10 cellular contexts compared by ENCODE assay signal in the genomic region with DNA sequence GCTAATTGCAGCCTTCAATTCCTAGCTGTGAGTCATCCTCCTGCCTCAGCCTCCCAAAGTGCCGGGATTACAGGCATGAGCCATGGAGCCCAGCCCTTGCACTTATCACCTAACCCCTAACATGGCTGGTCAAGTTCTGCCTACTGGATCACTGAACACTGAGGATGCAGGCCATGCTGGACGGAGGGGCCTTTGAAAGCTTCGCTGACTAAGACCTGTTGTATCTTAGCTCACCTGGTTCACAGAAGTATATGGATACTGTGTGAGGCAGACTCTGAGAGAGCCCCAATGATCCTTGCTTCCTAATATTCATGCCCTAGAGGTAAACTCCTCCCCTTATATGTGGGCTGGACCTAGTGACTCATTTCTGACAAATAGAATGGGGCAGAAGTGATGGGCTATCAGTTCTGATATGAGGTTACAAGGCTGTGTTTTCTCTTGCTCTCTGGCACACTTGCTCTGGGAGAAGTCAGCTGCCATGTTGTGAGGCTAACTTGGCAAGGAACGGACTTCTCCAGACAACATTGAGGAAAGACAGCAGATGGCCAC. TPM values are rescaled to one million over a fixed set of nuclear protein-coding genes. Genes with fewer than 3 reads are reported as not detected.
DNase-seq lines count a peak whose midpoint lies in the region; FAIRE-seq and TF ChIP-seq lines count a peak whose summit lies in the region.
"Had no signal": no experiment of that assay in that cellular context is flagged by ENCODE, and none has a peak within 500 bp of the region (broad histone marks: within the 10 kb centered on the region; RNA-seq: fewer than 3 reads in every experiment).

No MANE protein-coding gene starts in this region.

- H3K9ac ChIP-seq in mucosa of rectum (ENCODE audit: low read depth in 1 of 2, low read length in 2 of 2): peak overlapping the region in 1 of 2 donors; percentile 32
- no peak overlapping the region for H3K9ac ChIP-seq in Karpas-422 (ENCODE audit: low read length)
- H3K9ac ChIP-seq: KMS-11 had no signal

- no peak for FAIRE-seq in urothelium cell line (lab: Jason Lieb, UNC)

- intact Hi-C loops in adrenal gland (cut with DNase I): loop anchor here in 1 of 2 donors (10.0 kb wide), 1 partner anchor 129 kb away; the partner anchor contains the start of gene GOSR1

- H3K79me2 ChIP-seq in Karpas-422 (ENCODE audit: low read length): no peaks in the 10 kb centered on the region

- no peaks in the 10 kb centered on the region for H3K9me3 ChIP-seq in mucosa of rectum (ENCODE audit: control insufficient read depth in 2 of 2, low read length in 2 of 2)
- H3K9me3 ChIP-seq in Karpas-422 (ENCODE audit: low read length): no peaks in the 10 kb centered on the region
- no peaks in the 10 kb centered on the region for H3K9me3 ChIP-seq in adrenal gland (replicated peaks in 1 of 3)

- TF ChIP-seq CTCF in adrenal gland (IDR thresholded peaks at IDR 0.05): no peak

- H3K27me3 ChIP-seq in mucosa of rectum (ENCODE audit: control insufficient read depth in 2 of 2, insufficient read depth in 2 of 2, low read length in 2 of 2): no peaks in the 10 kb centered on the region
- H3K27me3 ChIP-seq in Karpas-422 (ENCODE audit: low read length): no peaks in the 10 kb centered on the region
- no peaks in the 10 kb centered on the region for H3K27me3 ChIP-seq in adrenal gland

- H3K27ac ChIP-seq in mucosa of rectum (ENCODE audit: low read depth in 2 of 2, low read length in 2 of 2) (peak overlapping the region; percentile 91 to 95), Karpas-422 (ENCODE audit: low read length) (no peak overlapping the region), adrenal gland (peak overlapping the region in 2 of 5 donors; percentile 49 to 65)
- H3K27ac ChIP-seq: KMS-11 had no signal

- H3K4me3 ChIP-seq in mucosa of rectum (ENCODE audit: low read length in 2 of 2) (no peak overlapping the region), Karpas-422 (ENCODE audit: low read length) (no peak overlapping the region), adrenal gland (no peak overlapping the region)

- H3K36me3 ChIP-seq in mucosa of rectum (ENCODE audit: control insufficient read depth in 2 of 2, insufficient read depth in 2 of 2, low read length in 2 of 2) (no peaks in the 10 kb centered on the region), Karpas-422 (ENCODE audit: insufficient read depth, low read length) (no peaks in the 10 kb centered on the region), adrenal gland (replicated peaks in 1 of 2) (no peaks in the 10 kb centered on the region)

- peak; percentile 28 for DNase-seq in stimulated activated CD4-positive, alpha-beta T cell treated with anti-CD3 and anti-CD28 coated beads, Interleukin-2, amount 100 ng/mL, for 4 hours (ENCODE audit: low read depth)
- no peak for DNase-seq in stimulated activated CD4-positive, alpha-beta T cell treated with anti-CD3 and anti-CD28 coated beads, Interleukin-2, amount 100 ng/mL, for 48 hours
- peak; percentile 58 to 59 for DNase-seq in activated T-cell treated with anti-CD3 and anti-CD28 coated beads, Interleukin-2, amount 50 U/mL, for 48 hours
- DNase-seq in mucosa of gallbladder (ENCODE audit: low spot score) (no peak), urothelium cell line (ENCODE audit: low spot score) (no peak), Karpas-422 (no peak), adrenal gland (no peak)

- H4K20me1 ChIP-seq in Karpas-422 (ENCODE audit: insufficient read depth, low read depth, low read length): no peaks in the 10 kb centered on the region

- peaks cover 21 to 25% of the 10 kb centered on the region in 2 donors for H3K4me1 ChIP-seq in mucosa of rectum (ENCODE audit: control insufficient read depth in 2 of 2, insufficient read depth in 2 of 2, low read length in 2 of 2)
- peaks cover 15% of the 10 kb centered on the region for H3K4me1 ChIP-seq in Karpas-422 (ENCODE audit: low read length)
- peaks cover 0 to 10% of the 10 kb centered on the region in 2 donors for H3K4me1 ChIP-seq in adrenal gland (replicated peaks in 1 of 2)

- H3K4me2 ChIP-seq in Karpas-422 (ENCODE audit: low read depth, low read length, poor library complexity, severe bottlenecking): no peak overlapping the region
- H3K4me2 ChIP-seq: KMS-11 had no signal

- no peak overlapping the region for H2AFZ ChIP-seq in Karpas-422 (ENCODE audit: low read length)

- TF ChIP-seq POLR2A in adrenal gland (IDR thresholded peaks at IDR 0.05): no peak

- 89 to 98% (median 92%) methylated on average over 4 of the region's 4 CpGs for WGBS in adrenal gland, 4 donors

- no peaks in the 10 kb centered on the region for H3K9me2 ChIP-seq in Karpas-422 (replicated peaks; ENCODE audit: insufficient read depth, low read length)

RNA-seq across cellular contexts. Expression of gene TMIGD1, which starts 11.7 kb away (rescaled TPM):
- total RNA-seq in mucosa of gallbladder: not detected
- total RNA-seq in Karpas-422 (2014; rRNA removed; shearing (Covaris generic); ENCODE audit: low replicate concordance): not detected in 2 replicates
- not detected for total RNA-seq in adrenal gland
- not detected for polyA plus RNA-seq in adrenal gland
- total RNA-seq: glomerular endothelial cell had no signal

RNA-seq across cellular contexts. Expression of gene CPD, which starts 33.1 kb away (rescaled TPM):
- total RNA-seq in mucosa of gallbladder (223 TPM), adrenal gland (10 to 100 TPM; 30.9 to 52.8 (median 39.0) TPM)
- 18.4 and 19.2 TPM in 2 replicates for total RNA-seq in Karpas-422 (2014; rRNA removed; shearing (Covaris generic); ENCODE audit: low replicate concordance)
- polyA plus RNA-seq in adrenal gland: 10 to 100 TPM in 1 of 3 donors, 1 to 10 TPM in 2; 4.2 to 22.2 (median 5.1) TPM

RNA-seq across cellular contexts. Expression of gene BLMH, which starts 53.9 kb away (rescaled TPM):
- total RNA-seq in mucosa of gallbladder: 30.2 TPM
- total RNA-seq in Karpas-422 (2014; rRNA removed; shearing (Covaris generic); ENCODE audit: low replicate concordance): 47.5 and 52.8 TPM in 2 replicates
- total RNA-seq in adrenal gland: 10 to 100 TPM; 13.9 to 35.3 (median 19.7) TPM
- polyA plus RNA-seq in adrenal gland: 10 to 100 TPM; 12.1 to 18.1 (median 13.4) TPM

Comparison
In these comparisons a context has a peak if more than half of its experiments do, and no peak if none do; other contexts are left out.
1. DNase-seq: peak in stimulated activated CD4-positive, alpha-beta T cell treated with anti-CD3 and anti-CD28 coated beads, Interleukin-2, amount 100 ng/mL, for 4 hours (single experiment) and activated T-cell treated with anti-CD3 and anti-CD28 coated beads, Interleukin-2, amount 50 U/mL, for 48 hours (2 of 2); none in stimulated activated CD4-positive, alpha-beta T cell treated with anti-CD3 and anti-CD28 coated beads, Interleukin-2, amount 100 ng/mL, for 48 hours (0 of 2), mucosa of gallbladder (single experiment), urothelium cell line (single experiment), Karpas-422 (single experiment) and adrenal gland (0 of 7).